In genomic region chr2:30965085-30965484, GRCh38 we compare ENCODE assay signal across 1 cellular context.
TF ChIP-seq lines count a peak whose summit lies in the region.

No MANE protein-coding gene starts in this region.

TF ChIP-seq in GM23338, 12 proteins besides CTCF, POLR2A, EP300 and RAD21 (continued from another document):
- TF ChIP-seq EZH2phosphoT487 (IDR thresholded peaks at IDR 0.05; ENCODE audit: unreplicated experiment) (no peak), STAT1 (IDR thresholded peaks at IDR 0.05; ENCODE audit: unreplicated experiment) (no peak), ETS1 (IDR thresholded peaks at IDR 0.05) (no peak), REST (IDR thresholded peaks at IDR 0.05; ENCODE audit: unreplicated experiment) (no peak), NANOG (IDR thresholded peaks at IDR 0.05; ENCODE audit: borderline replicate concordance) (no peak), POLR2AphosphoS5 (IDR thresholded peaks at IDR 0.05; ENCODE audit: low read depth) (no peak)
